36 cellular contexts compared by ENCODE assay signal in genomic region chr3:9688961-9689360, GRCh38. TPM values are rescaled to one million over a fixed set of nuclear protein-coding genes. Genes with fewer than 3 reads are reported as not detected.
"Had no signal": no experiment of that assay in that cellular context is flagged by ENCODE, and none has a peak within 500 bp of the region (broad histone marks: within the 10 kb centered on the region; RNA-seq: fewer than 3 reads in every experiment).

No MANE protein-coding gene starts in this region.

- H3K27ac Mint-ChIP-seq: activated CD8-positive, alpha-beta memory T cell treated with anti-CD3 and anti-CD28 coated beads, Interleukin-2, amount 10 ng/mL, durations not matched to agents 7 days and 5 days; activated CD8-positive, alpha-beta T cell treated with anti-CD3 and anti-CD28 coated beads, Interleukin-2, amount 10 ng/mL, durations not matched to agents 7 days and 5 days; activated naive CD8-positive, alpha-beta T cell; activated T-helper 1 cell treated with anti-CD3 and anti-CD28 coated beads, Interleukin-12 subunit alpha, Interleukin-12 subunit beta, Interleukin-2, Interleukin-4 antibody, amounts not matched to agents 30 ng/mL and 10 ng/mL and 1 ng/mL, durations not matched to agents 14 hours and 24 hours and 36 hours; activated T-helper 2 cell treated with anti-CD3 and anti-CD28 coated beads, Interferon-gamma antibody, Interleukin-2, Interleukin-4, amounts not matched to agents 10 μg/mL and 5 μg/mL and 100 μg/mL, durations not matched to agents 14 hours and 24 hours and 36 hours; endodermal cell; T-cell; T-helper 17 cell; T-helper 2 cell treated with Interferon-gamma antibody and Interleukin-4, amounts not matched to agents 5 μg/mL and 100 μg/mL, for 36 hours had no signal

- FAIRE-seq: astrocyte had no signal

- H3K4me1 Mint-ChIP-seq: activated CD8-positive, alpha-beta memory T cell treated with anti-CD3 and anti-CD28 coated beads, Interleukin-2, amount 10 ng/mL, durations not matched to agents 7 days and 5 days; T-cell had no signal

- H3K27me3 Mint-ChIP-seq: activated B cell treated with CpG ODN at 0.5 μM for 24 hours; activated CD8-positive, alpha-beta memory T cell treated with anti-CD3 and anti-CD28 coated beads, Interleukin-2, amount 10 ng/mL, durations not matched to agents 7 days and 5 days; activated naive CD8-positive, alpha-beta T cell; T-cell; T-helper 17 cell had no signal

- H3K27ac ChIP-seq: brain microvascular endothelial cell, colonic mucosa, esophagus muscularis mucosa, foreskin keratinocyte, gastrocnemius medialis, heart right ventricle, WERI-Rb-1 had no signal

- H3K4me3 ChIP-seq: colonic mucosa, esophagus muscularis mucosa, gastrocnemius medialis, heart right ventricle had no signal

- H3K9me3 ChIP-seq: colonic mucosa, esophagus muscularis mucosa, gastrocnemius medialis, heart right ventricle had no signal

- H3K9me3 Mint-ChIP-seq: activated B cell treated with CpG ODN at 0.5 μM for 24 hours; activated T-helper 1 cell treated with anti-CD3 and anti-CD28 coated beads, Interleukin-12 subunit alpha, Interleukin-12 subunit beta, Interleukin-2, Interleukin-4 antibody, amounts not matched to agents 30 ng/mL and 10 ng/mL and 1 ng/mL, durations not matched to agents 14 hours and 24 hours and 36 hours; activated T-helper 2 cell treated with anti-CD3 and anti-CD28 coated beads, Interferon-gamma antibody, Interleukin-2, Interleukin-4, amounts not matched to agents 10 μg/mL and 5 μg/mL and 100 μg/mL, durations not matched to agents 14 hours and 24 hours and 36 hours; endodermal cell; T-cell; T-helper 2 cell treated with Interferon-gamma antibody and Interleukin-4, amounts not matched to agents 5 μg/mL and 100 μg/mL, for 36 hours had no signal

- ATAC-seq: activated CD4-positive, CD25-positive, alpha-beta regulatory T cell treated with anti-CD3 and anti-CD28 coated beads, Interleukin-2, amount 50 U/mL, for 24 hours; activated CD8-positive, alpha-beta memory T cell treated with anti-CD3 and anti-CD28 coated beads, Interleukin-2, amount 10 ng/mL, durations not matched to agents 7 days and 5 days; activated CD8-positive, alpha-beta T cell treated with anti-CD3 and anti-CD28 coated beads, Interleukin-2, amount 10 ng/mL, durations not matched to agents 7 days and 5 days; foreskin keratinocyte; gastrocnemius medialis; heart right ventricle; T-cell; T-helper 17 cell had no signal

- H3K4me3 Mint-ChIP-seq: activated B cell treated with CpG ODN at 0.5 μM for 24 hours; activated CD8-positive, alpha-beta memory T cell treated with anti-CD3 and anti-CD28 coated beads, Interleukin-2, amount 10 ng/mL, durations not matched to agents 7 days and 5 days; activated CD8-positive, alpha-beta T cell treated with anti-CD3 and anti-CD28 coated beads, Interleukin-2, amount 10 ng/mL, durations not matched to agents 7 days and 5 days; activated naive CD8-positive, alpha-beta T cell; activated T-helper 1 cell treated with anti-CD3 and anti-CD28 coated beads, Interleukin-12 subunit alpha, Interleukin-12 subunit beta, Interleukin-2, Interleukin-4 antibody, amounts not matched to agents 30 ng/mL and 10 ng/mL and 1 ng/mL, durations not matched to agents 14 hours and 24 hours and 36 hours; endodermal cell; T-cell; T-helper 17 cell; T-helper 2 cell treated with Interferon-gamma antibody and Interleukin-4, amounts not matched to agents 5 μg/mL and 100 μg/mL, for 36 hours had no signal

- DNase-seq: activated B cell treated with CpG ODN at 0.5 μM for 24 hours; activated CD4-positive, alpha-beta T cell treated with anti-CD3 and anti-CD28 coated beads for 48 hours; activated CD4-positive, alpha-beta T cell treated with anti-CD3 and anti-CD28 coated beads, Interleukin-2, amount 50 U/mL, for 1 hour; activated CD4-positive, alpha-beta T cell treated with anti-CD3 and anti-CD28 coated beads, Interleukin-2, amount 50 U/mL, for 48 hours; activated CD8-positive, alpha-beta memory T cell treated with anti-CD3 and anti-CD28 coated beads, Interleukin-2, amount 10 ng/mL, durations not matched to agents 7 days and 5 days; activated CD8-positive, alpha-beta memory T cell treated with anti-CD3 and anti-CD28 coated beads, Interleukin-2, amount 50 U/mL, for 4 hours; activated CD8-positive, alpha-beta T cell treated with anti-CD3 and anti-CD28 coated beads, Interleukin-2, amount 10 ng/mL, durations not matched to agents 7 days and 5 days; activated effector memory CD4-positive, alpha-beta T cell treated with anti-CD3 and anti-CD28 coated beads, Interleukin-2, amount 50 U/mL, for 16 hours; activated naive CD4-positive, alpha-beta T cell treated with anti-CD3 and anti-CD28 coated beads, Interleukin-2, amount 50 U/mL, for 16 hours; activated T-cell treated with anti-CD3 and anti-CD28 coated beads, Interleukin-2, amount 50 U/mL, for 1 hour; activated T-cell treated with anti-CD3 and anti-CD28 coated beads, Interleukin-2, amount 50 U/mL, for 48 hours; amniotic stem cell; anterior cingulate cortex; brain microvascular endothelial cell; caudate nucleus; colonic mucosa; effector CD8-positive, alpha-beta T cell; endodermal cell; erythroblast; foreskin keratinocyte; gastrocnemius medialis; heart right ventricle; SW 1271; T-cell; T-helper 17 cell; T1000; WERI-Rb-1 had no signal

- H3K27me3 ChIP-seq: brain microvascular endothelial cell, colonic mucosa, esophagus muscularis mucosa, foreskin keratinocyte, gastrocnemius medialis, heart right ventricle had no signal

- H3K4me1 ChIP-seq: colonic mucosa, esophagus muscularis mucosa, foreskin keratinocyte, gastrocnemius medialis had no signal

RNA-seq across cellular contexts. Expression of gene CPNE9, which starts 14.7 kb away (rescaled TPM):
- total RNA-seq: activated CD8-positive, alpha-beta memory T cell treated with anti-CD3 and anti-CD28 coated beads, Interleukin-2, amount 10 ng/mL, durations not matched to agents 7 days and 5 days; activated CD8-positive, alpha-beta T cell treated with anti-CD3 and anti-CD28 coated beads, Interleukin-2, amount 10 ng/mL, durations not matched to agents 7 days and 5 days; activated T-helper 1 cell treated with anti-CD3 and anti-CD28 coated beads, Interleukin-12 subunit alpha, Interleukin-12 subunit beta, Interleukin-2, Interleukin-4 antibody, amounts not matched to agents 30 ng/mL and 10 ng/mL and 1 ng/mL, durations not matched to agents 14 hours and 24 hours and 36 hours; chondrocyte; colonic mucosa; dermis microvascular lymphatic vessel endothelial cell; foreskin keratinocyte; gastrocnemius medialis; T-helper 17 cell had no signal
- polyA plus RNA-seq: foreskin keratinocyte, heart right ventricle had no signal
